In genomic region chr12:77324763-77325468, GRCh38 we compare ENCODE assay signal across 7 cellular contexts.
DNase-seq lines count a peak whose midpoint lies in the region; ATAC-seq, FAIRE-seq and TF ChIP-seq lines count a peak whose summit lies in the region.

No MANE protein-coding gene starts in this region.

- peak; percentile 50 for TF ChIP-seq CTCF in GM10248 (IDR thresholded peaks at IDR 0.05; ENCODE audit: control extremely low read depth, extremely low read depth, low read depth, missing control alignments)
- TF ChIP-seq CTCF in bronchial epithelial cell (IDR thresholded peaks at IDR 0.05; ENCODE audit: insufficient read depth, low read length, severe bottlenecking), result peak; percentile 71

- DNase-seq in GM10248 (ENCODE audit: extremely low spot score), result peak; percentile 78
- DNase-seq in bronchial epithelial cell (ENCODE audit: low read depth), result peak; percentile 48
- peak; percentile 72 for DNase-seq in iris pigment epithelial cell (ENCODE audit: low read depth)

- peak; percentile 90 for ATAC-seq in GM21576 (IDR thresholded peaks at IDR 0.05; ENCODE audit: unreplicated experiment)

- no peak for FAIRE-seq in bronchial epithelial cell (lab: Jason Lieb, UNC)

- no peaks in the 10 kb centered on the region for H3K36me3 ChIP-seq in HUES48 (ENCODE audit: control insufficient read depth, insufficient read depth, low read length)
- H3K36me3 ChIP-seq in bronchial epithelial cell (ENCODE audit: control insufficient read depth, insufficient read depth, low read length), result no peaks in the 10 kb centered on the region
- no peaks in the 10 kb centered on the region for H3K36me3 ChIP-seq in skeletal muscle satellite cell (ENCODE audit: insufficient read depth, low read length)

- POLR2A ChIA-PET in GM10248 (lab: Yijun Ruan, JAX), result no interaction called here

- peak overlapping the region; percentile 41; the same call in 1 of the 2 replicates for H3K9ac ChIP-seq in HUES48 (ENCODE audit: low read depth, low read length)
- peak overlapping the region; percentile 70 for H3K9ac ChIP-seq in skeletal muscle satellite cell (ENCODE audit: low read depth, low read length)

- peak overlapping the region; percentile 92 for H3K4me2 ChIP-seq in skeletal muscle satellite cell (ENCODE audit: low read length)

- H3K27me3 ChIP-seq in HUES48 (ENCODE audit: control insufficient read depth, insufficient read depth, low read length), result peaks cover 33% of the 10 kb centered on the region
- H3K27me3 ChIP-seq in bronchial epithelial cell (ENCODE audit: control insufficient read depth, insufficient read depth, low read length), result peaks cover 2% of the 10 kb centered on the region
- H3K27me3 ChIP-seq in skeletal muscle satellite cell (ENCODE audit: control insufficient read depth, insufficient read depth, low read length), result peaks cover 6% of the 10 kb centered on the region

- H3K9me3 ChIP-seq in HUES48 (ENCODE audit: control insufficient read depth, insufficient read depth, low read length) (no peaks in the 10 kb centered on the region), skeletal muscle satellite cell (replicated peaks; ENCODE audit: low read length) (no peaks in the 10 kb centered on the region)

- H3K4me3 ChIP-seq in HUES48 (ENCODE audit: low read depth, low read length) (peak overlapping the region; percentile 76), bronchial epithelial cell (ENCODE audit: low read depth, low read length) (peak overlapping the region; percentile 48), skeletal muscle satellite cell (ENCODE audit: low read length) (peak overlapping the region; percentile 83)

- H3K4me1 ChIP-seq in HUES48 (ENCODE audit: control insufficient read depth, insufficient read depth, low read length) (peaks cover 17% of the 10 kb centered on the region), skeletal muscle satellite cell (ENCODE audit: control insufficient read depth, insufficient read depth, low read length) (no peaks in the 10 kb centered on the region)

- CTCF ChIA-PET in GM10248 (lab: Yijun Ruan, JAX), result interaction anchor here (0.6 to 2.8 kb wide), 10 partner anchors 10 to 281 kb away, joined by 3 to 13 read pairs (median 3); no protein-coding TSS in a partner anchor

- peak overlapping the region; percentile 44 for H3K27ac ChIP-seq in HUES48 (ENCODE audit: low read depth, low read length)

TF ChIP-seq in PFSK-1, 5 proteins besides CTCF, POLR2A, EP300 and RAD21:
- TF ChIP-seq TAF1 (IDR thresholded peaks at IDR 0.05; ENCODE audit: borderline replicate concordance, insufficient read depth, low read length) (no peak), FOXP2 (optimal IDR thresholded peaks at IDR 0.05; ENCODE audit: borderline replicate concordance, extremely low read depth, extremely low read length, insufficient read depth) (peak; percentile 4)

Comparison
In these comparisons a context has a peak if more than half of its experiments do, and no peak if none do; other contexts are left out.
1. Peak in every context shown above with its lines: DNase-seq, ATAC-seq, H3K4me3 ChIP-seq and H3K27ac ChIP-seq.